9 cellular contexts compared by ENCODE assay signal in the genomic region with DNA sequence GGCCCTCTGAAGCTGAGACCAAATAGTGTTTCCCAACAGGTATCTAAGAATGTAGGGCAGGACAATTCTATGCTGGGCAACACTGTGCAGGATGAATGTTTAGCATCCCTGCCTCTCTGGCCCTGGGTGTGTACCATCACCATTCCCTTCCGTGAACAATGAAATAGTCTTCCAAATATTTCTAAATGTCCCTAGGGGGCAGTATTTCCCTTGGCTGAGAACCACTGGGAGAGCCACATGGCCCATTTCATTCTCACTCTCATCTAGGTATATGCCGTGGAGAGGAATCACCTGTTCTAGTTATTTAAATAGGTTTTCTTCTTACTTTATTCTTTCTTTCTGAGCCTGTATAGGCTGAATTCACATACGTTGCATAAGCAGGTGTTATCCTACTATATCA.
A peak's percentile ranks its signal among the peaks of the same experiment; 100 is the strongest.
DNase-seq lines count a peak whose midpoint lies in the region; ATAC-seq and TF ChIP-seq lines count a peak whose summit lies in the region.
"Had no signal": no experiment of that assay in that cellular context is flagged by ENCODE, and none has a peak within 500 bp of the region (broad histone marks: within the 10 kb centered on the region; RNA-seq: fewer than 3 reads in every experiment).

No MANE protein-coding gene starts in this region.

- no peaks in the 10 kb centered on the region for H3K4me1 ChIP-seq in KMS-11 (ENCODE audit: low read depth, poor library complexity, severe bottlenecking)

- TF ChIP-seq CTCF in KMS-11 (conservative IDR thresholded peaks at IDR 0.05; ENCODE audit: low read depth, low read length) = peak; percentile 51

- no peak overlapping the region for H3K9ac ChIP-seq in KMS-11

- ATAC-seq in left lobe of liver (peak; percentile 31), GM19023 (IDR thresholded peaks at IDR 0.05; ENCODE audit: unreplicated experiment) (no peak), HG02678 (IDR thresholded peaks at IDR 0.05; ENCODE audit: unreplicated experiment) (no peak), GM21390 (IDR thresholded peaks at IDR 0.05; ENCODE audit: unreplicated experiment) (no peak)

- no peaks in the 10 kb centered on the region for H3K36me3 ChIP-seq in KMS-11 (ENCODE audit: insufficient read depth)

- H2AFZ ChIP-seq in KMS-11 (ENCODE audit: low read depth) = no peak overlapping the region

- H3K27ac ChIP-seq in KMS-11 = no peak overlapping the region

- H3K27me3 ChIP-seq in KMS-11 (ENCODE audit: insufficient read depth, low read depth) = no peaks in the 10 kb centered on the region

- no peak overlapping the region for H3K4me3 ChIP-seq in KMS-11 (IDR thresholded peaks at IDR 0.05; ENCODE audit: insufficient read depth, low read depth, low read length)

- in situ Hi-C loops in Caki2 (cut with HindIII; ENCODE audit: low pct_unique_long_range_greater_than_20kb, low sequenced_read_pairs) = no loop called here

- DNase-seq in Caki2 (ENCODE audit: low read depth) = peak; percentile 10
- DNase-seq in SHP77 treated with DMSO at 0.1 percent for 48 hours (lab: John Stamatoyannopoulos, UW) = peak; percentile 4
- DNase-seq in left lobe of liver (ENCODE audit: low spot score) = no peak
- DNase-seq in AG08396 (ENCODE audit: low spot score) = no peak
- DNase-seq: SW 1271 had no signal

- no peaks in the 10 kb centered on the region for H4K20me1 ChIP-seq in KMS-11 (ENCODE audit: insufficient read depth)

- no peaks in the 10 kb centered on the region for H3K79me2 ChIP-seq in KMS-11 (ENCODE audit: insufficient read depth, low read depth)

- no peak overlapping the region for H3K4me2 ChIP-seq in KMS-11

Comparison
In these comparisons a context has a peak if more than half of its experiments do, and no peak if none do; other contexts are left out.
1. DNase-seq: peak in Caki2 (single experiment) and SHP77 treated with DMSO at 0.1 percent for 48 hours (single experiment); none in left lobe of liver (single experiment) and AG08396 (single experiment).